ENCODE assay signal across 8 cellular contexts in genomic region chr9:19408316-19408692, GRCh38. TPM values are rescaled to one million over a fixed set of nuclear protein-coding genes. Genes with fewer than 3 reads are reported as not detected.
DNase-seq lines count a peak whose midpoint lies in the region; ATAC-seq and TF ChIP-seq lines count a peak whose summit lies in the region.

No MANE protein-coding gene starts in this region.

- no peaks in the 10 kb centered on the region for H3K79me2 ChIP-seq in fibroblast of lung (ENCODE audit: control insufficient read depth, insufficient read depth, low read length)

- peak overlapping the region; percentile 81 for H3K4me2 ChIP-seq in fibroblast of lung (ENCODE audit: extremely low read depth, insufficient read depth, low read length)

- DNase-seq in GM12865 (ENCODE audit: low read depth) (no peak), fibroblast of lung (ENCODE audit: low read depth in 2 of 2) (peak in 1 of 2 donors; percentile 6), omental fat pad (ENCODE audit: low spot score) (no peak), NCI-H1048 (lab: John Stamatoyannopoulos, UW) (no peak), NCI-H2081 (lab: John Stamatoyannopoulos, UW) (no peak), NK-92 (lab: John Stamatoyannopoulos, UW; ENCODE audit: unreplicated experiment) (no peak)

- no peaks in the 10 kb centered on the region for H3K36me3 ChIP-seq in fibroblast of lung (ENCODE audit: control insufficient read depth, insufficient read depth, low read length)

- H3K9ac ChIP-seq in fibroblast of lung (ENCODE audit: insufficient read depth, low read length), result no peak overlapping the region

- peak; percentile 1 for ATAC-seq in HG02943 (IDR thresholded peaks at IDR 0.05; ENCODE audit: low read depth, unreplicated experiment)
- ATAC-seq in omental fat pad (ENCODE audit: low FRiP score), result peak; percentile 41

- H3K4me3 ChIP-seq in GM12865 (ENCODE audit: low read depth, low read length), result peak overlapping the region; percentile 75
- H3K4me3 ChIP-seq in WI38 (ENCODE audit: low read depth, low read length), result peak overlapping the region; percentile 90
- peak overlapping the region; percentile 35 to 93 (median 74) for H3K4me3 ChIP-seq in fibroblast of lung (replicated peaks in 1 of 4; ENCODE audit: control extremely low read depth in 1 of 4, insufficient read depth in 1 of 4, low read depth in 3 of 4, low read length in 4 of 4)

- H4K20me1 ChIP-seq in fibroblast of lung (ENCODE audit: control insufficient read depth, extremely low read depth, insufficient read depth, low read length), result no peaks in the 10 kb centered on the region

- H3K27me3 ChIP-seq in fibroblast of lung (ENCODE audit: control insufficient read depth, insufficient read depth, low read length), result no peaks in the 10 kb centered on the region

- peaks cover 2% of the 10 kb centered on the region for H3K4me1 ChIP-seq in fibroblast of lung (ENCODE audit: control insufficient read depth, extremely low read depth, insufficient read depth, low read length)

- H3K9me3 ChIP-seq in fibroblast of lung (ENCODE audit: control insufficient read depth, insufficient read depth, low read depth, low read length), result no peaks in the 10 kb centered on the region

- H3K27ac ChIP-seq in fibroblast of lung (ENCODE audit: insufficient read depth, low read length), result no peak overlapping the region

- TF ChIP-seq CTCF in GM12865 (IDR thresholded peaks at IDR 0.05; ENCODE audit: insufficient read depth, low read depth, low read length, missing control alignments) (no peak), WI38 (IDR thresholded peaks at IDR 0.05; ENCODE audit: low read depth, low read length) (no peak), fibroblast of lung (conservative IDR thresholded peaks at IDR 0.05 in 1 of 2, IDR thresholded peaks at IDR 0.05 in 1 of 2; ENCODE audit: low read depth in 1 of 2, low read length in 2 of 2) (no peak), omental fat pad (IDR thresholded peaks at IDR 0.05) (no peak)

- H2AFZ ChIP-seq in fibroblast of lung (ENCODE audit: low read length), result peak overlapping the region; percentile 86

RNA-seq across cellular contexts. Expression of gene ACER2, which starts 0.5 kb away (rescaled TPM):
- total RNA-seq in fibroblast of lung (2.6 and 4.5 TPM in 2 replicates), omental fat pad (10 to 100 TPM; 10.4 to 38.1 (median 20.9) TPM)
- 1.2 and 1.5 TPM in 2 replicates for polyA plus RNA-seq in fibroblast of lung
- 0.34 and 0.48 TPM in 2 replicates for polyA plus RNA-seq in fibroblast of lung (2012)
- polyA minus RNA-seq in fibroblast of lung (ENCODE audit: low replicate concordance), result 2.7 and 4.2 TPM in 2 replicates

RNA-seq across cellular contexts. Expression of gene RPS6, which starts 28.3 kb away (rescaled TPM):
- total RNA-seq in fibroblast of lung (1,988 and 2,298 TPM in 2 replicates), omental fat pad (1,000 to 10,000 TPM; 1,226 to 1,596 (median 1,494) TPM)
- 2,016 and 2,044 TPM in 2 replicates for polyA plus RNA-seq in fibroblast of lung
- polyA plus RNA-seq in fibroblast of lung (2012), result 1,945 and 2,138 TPM in 2 replicates
- 179 and 228 TPM in 2 replicates for polyA minus RNA-seq in fibroblast of lung (ENCODE audit: low replicate concordance)
